In the genomic region with DNA sequence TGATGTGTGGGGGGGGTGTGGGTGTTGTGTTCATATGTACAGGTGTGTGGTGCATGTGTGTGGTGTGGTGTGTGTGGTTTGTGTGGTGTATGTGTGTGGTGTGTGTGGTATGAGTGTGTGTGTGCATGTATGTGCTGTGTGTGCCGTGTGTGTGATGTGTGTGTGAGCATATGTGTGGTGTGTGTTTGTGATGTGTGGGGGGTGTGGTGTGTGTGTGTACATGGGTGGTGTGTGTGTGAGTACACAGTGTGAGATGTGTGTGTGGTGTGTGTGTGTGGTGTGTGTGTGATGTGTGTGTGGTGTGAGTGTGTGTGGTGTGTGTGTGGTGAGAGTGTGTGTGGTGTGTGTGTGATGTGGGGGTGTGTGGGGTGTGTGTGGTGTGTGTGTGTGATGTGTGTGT, we compare ENCODE assay signal across 2 cellular contexts.
TF ChIP-seq lines count a peak whose summit lies in the region.

No MANE protein-coding gene starts in this region.

TF ChIP-seq in HEK293, 187 proteins besides CTCF, POLR2A, EP300 and RAD21:
- TF ChIP-seq TCF7L2 (IDR thresholded peaks at IDR 0.05; ENCODE audit: borderline replicate concordance, low read depth, low read length): no peak
- TF ChIP-seq ZBTB20 (tag by site-specific recombination; IDR thresholded peaks at IDR 0.05): peak; percentile 29; the same call in 1 of the 2 replicates
- TF ChIP-seq ZSCAN4 (tag by site-specific recombination; IDR thresholded peaks at IDR 0.05): peak; percentile 65
- TF ChIP-seq ZNF2 (tag by site-specific recombination; IDR thresholded peaks at IDR 0.05): no peak
- 0 out of 2 replicates have a peak, but pooled peaks have one; percentile 11 for TF ChIP-seq ZNF785 (tag by site-specific recombination; IDR thresholded peaks at IDR 0.05)

TF ChIP-seq in H1, 55 proteins besides CTCF, POLR2A, EP300 and RAD21:
- no peak for TF ChIP-seq GABPA (IDR thresholded peaks at IDR 0.05; ENCODE audit: borderline replicate concordance, insufficient read depth, low read length)
- no peak for TF ChIP-seq KDM1A (IDR thresholded peaks at IDR 0.05; ENCODE audit: borderline replicate concordance, low read length)
- no peak for TF ChIP-seq CBX5 (IDR thresholded peaks at IDR 0.05; ENCODE audit: low read depth, low read length)
- TF ChIP-seq SRF (IDR thresholded peaks at IDR 0.05; ENCODE audit: low read depth, low read length): no peak
- TF ChIP-seq BACH1 (IDR thresholded peaks at IDR 0.05; ENCODE audit: low read length): no peak
- TF ChIP-seq CEBPB (IDR thresholded peaks at IDR 0.05; ENCODE audit: low read depth, low read length): no peak
- no peak for TF ChIP-seq TCF12 (IDR thresholded peaks at IDR 0.05; ENCODE audit: low read depth, low read length)
- no peak for TF ChIP-seq EZH2 (IDR thresholded peaks at IDR 0.05; ENCODE audit: low read depth, low read length, severe bottlenecking)
- TF ChIP-seq JUND (IDR thresholded peaks at IDR 0.05; ENCODE audit: low read length): no peak
- TF ChIP-seq ZNF274 (IDR thresholded peaks at IDR 0.05; ENCODE audit: borderline replicate concordance, extremely low read depth, low read length): no peak
- no peak for TF ChIP-seq TBP (IDR thresholded peaks at IDR 0.05; ENCODE audit: low read depth, low read length)
- TF ChIP-seq, protein P1, sequence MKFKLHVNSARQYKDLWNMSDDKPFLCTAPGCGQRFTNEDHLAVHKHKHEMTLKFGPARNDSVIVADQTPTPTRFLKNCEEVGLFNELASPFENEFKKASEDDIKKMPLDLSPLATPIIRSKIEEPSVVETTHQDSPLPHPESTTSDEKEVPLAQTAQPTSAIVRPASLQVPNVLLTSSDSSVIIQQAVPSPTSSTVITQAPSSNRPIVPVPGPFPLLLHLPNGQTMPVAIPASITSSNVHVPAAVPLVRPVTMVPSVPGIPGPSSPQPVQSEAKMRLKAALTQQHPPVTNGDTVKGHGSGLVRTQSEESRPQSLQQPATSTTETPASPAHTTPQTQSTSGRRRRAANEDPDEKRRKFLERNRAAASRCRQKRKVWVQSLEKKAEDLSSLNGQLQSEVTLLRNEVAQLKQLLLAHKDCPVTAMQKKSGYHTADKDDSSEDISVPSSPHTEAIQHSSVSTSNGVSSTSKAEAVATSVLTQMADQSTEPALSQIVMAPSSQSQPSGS (IDR thresholded peaks at IDR 0.05; ENCODE audit: low read length): no peak
